Comparison of ENCODE assay signal across 8 cellular contexts in genomic region chr3:190701096-190701532, GRCh38.
A peak's percentile ranks its signal among the peaks of the same experiment; 100 is the strongest.
DNase-seq lines count a peak whose midpoint lies in the region; ATAC-seq and TF ChIP-seq lines count a peak whose summit lies in the region.

No MANE protein-coding gene starts in this region.

- in situ Hi-C loops in T47D (cut with HindIII; ENCODE audit: low pct_unique_long_range_greater_than_20kb, low sequenced_read_pairs) = no loop called here

- TF ChIP-seq POLR2A in sigmoid colon (IDR thresholded peaks at IDR 0.05) = no peak

- peak; percentile 99 to 100 for TF ChIP-seq RAD21 in liver (IDR thresholded peaks at IDR 0.05)

- H3K4me1 ChIP-seq in liver (ENCODE audit: control insufficient read depth in 4 of 4, insufficient read depth in 4 of 4, low read length in 3 of 4) (peaks cover 2 to 16% (median 9%) of the 10 kb centered on the region in 4 donors), sigmoid colon (no peaks in the 10 kb centered on the region)

- DNase-seq in COR-L47 (lab: John Stamatoyannopoulos, UW) (peak; percentile 47), NCI-H524 treated with DMSO at 0.1 percent for 48 hours (lab: John Stamatoyannopoulos, UW) (peak; percentile 35), T47D (ENCODE audit: low read depth in 1 of 2, low spot score in 1 of 2) (peak; percentile 59 to 82), sigmoid colon (no peak), hepatic stellate cell (ENCODE audit: low spot score) (no peak)

- peak; percentile 53 for ATAC-seq in GM21786 (IDR thresholded peaks at IDR 0.05; ENCODE audit: unreplicated experiment)
- ATAC-seq in HG02938 (IDR thresholded peaks at IDR 0.05; ENCODE audit: unreplicated experiment) = no peak

- TF ChIP-seq CTCF in liver (IDR thresholded peaks at IDR 0.05; ENCODE audit: low read depth, low read length, missing input control) (peak; percentile 80), sigmoid colon (IDR thresholded peaks at IDR 0.05) (peak in 1 of 4 experiments; percentile 7)

- no peak overlapping the region for H3K9ac ChIP-seq in liver (ENCODE audit: low read depth in 1 of 2, low read length in 2 of 2)

- H3K9me3 ChIP-seq in liver (ENCODE audit: control insufficient read depth in 4 of 4, low read length in 3 of 4) (no peaks in the 10 kb centered on the region), sigmoid colon (no peaks in the 10 kb centered on the region)

- intact Hi-C loops in sigmoid colon (cut with DNase I) = no loop called here

- TF ChIP-seq EP300 in sigmoid colon (IDR thresholded peaks at IDR 0.05) = no peak

- 10% methylated on average over 4 of the region's 4 CpGs for WGBS in liver
- 8 to 41% methylated on average over 4 of the region's 4 CpGs for WGBS in sigmoid colon, 2 donors

- peak overlapping the region; percentile 22 to 33 for H3K27ac ChIP-seq in liver (ENCODE audit: low read depth in 1 of 2, low read length in 2 of 2)
- H3K27ac ChIP-seq in sigmoid colon = no peak overlapping the region

- no peaks in the 10 kb centered on the region for H3K36me3 ChIP-seq in liver (ENCODE audit: control insufficient read depth in 4 of 4, insufficient read depth in 3 of 4, low read depth in 1 of 4, low read length in 3 of 4)
- H3K36me3 ChIP-seq in sigmoid colon = no peaks in the 10 kb centered on the region

- H3K27me3 ChIP-seq in liver (ENCODE audit: control insufficient read depth in 4 of 4, insufficient read depth in 4 of 4, low read length in 3 of 4) = no peaks in the 10 kb centered on the region
- H3K27me3 ChIP-seq in sigmoid colon = no peaks in the 10 kb centered on the region

- H3K4me3 ChIP-seq in liver (ENCODE audit: low read depth in 1 of 3, low read length in 3 of 3) (no peak overlapping the region), sigmoid colon (no peak overlapping the region)

TF ChIP-seq in liver, 16 proteins besides CTCF, POLR2A, EP300 and RAD21:
- TF ChIP-seq FOXA1 (IDR thresholded peaks at IDR 0.05) (peak; percentile 13), HNF4G (IDR thresholded peaks at IDR 0.05) (peak; percentile 83), YY1 (IDR thresholded peaks at IDR 0.05) (peak; percentile 93), GABPA (IDR thresholded peaks at IDR 0.05 in 1 of 2, conservative IDR thresholded peaks at IDR 0.05 in 1 of 2) (no peak), JUND (IDR thresholded peaks at IDR 0.05) (peak; percentile 59 to 67), REST (IDR thresholded peaks at IDR 0.05) (peak; percentile 25), TAF1 (conservative IDR thresholded peaks at IDR 0.05) (no peak), ATF3 (IDR thresholded peaks at IDR 0.05) (peak; percentile 67), EGR1 (IDR thresholded peaks at IDR 0.05; ENCODE audit: low read depth in 2 of 2) (no peak), ZBTB33 (IDR thresholded peaks at IDR 0.05) (peak; percentile 58), HNF4A (conservative IDR thresholded peaks at IDR 0.05) (peak; percentile 98), MAX (IDR thresholded peaks at IDR 0.05) (peak; percentile 61), RXRA (IDR thresholded peaks at IDR 0.05) (peak; percentile 74 to 80), FOXA2 (IDR thresholded peaks at IDR 0.05) (peak; percentile 56), NR2F2 (IDR thresholded peaks at IDR 0.05) (peak; percentile 42), SP1 (IDR thresholded peaks at IDR 0.05) (peak; percentile 84)

Comparison
In these comparisons a context has a peak if more than half of its experiments do, and no peak if none do; other contexts are left out.
1. DNase-seq: peak in COR-L47 (single experiment), NCI-H524 treated with DMSO at 0.1 percent for 48 hours (single experiment) and T47D (2 of 2); none in sigmoid colon (single experiment) and hepatic stellate cell (single experiment).
2. H3K27ac ChIP-seq: peak in liver (2 of 2); none in sigmoid colon (0 of 4).